In genomic region chr19:31266196-31266595, GRCh38 we compare ENCODE assay signal across 26 cellular contexts.
"Had no signal": no experiment of that assay in that cellular context is flagged by ENCODE, and none has a peak within 500 bp of the region (broad histone marks: within the 10 kb centered on the region; RNA-seq: fewer than 3 reads in every experiment).

No MANE protein-coding gene starts in this region.

- H3K27ac ChIP-seq: colonic mucosa, epithelial cell of prostate, esophagus squamous epithelium, gastrocnemius medialis, heart right ventricle, lower lobe of right lung had no signal

- H3K4me3 ChIP-seq: colonic mucosa, esophagus squamous epithelium, gastrocnemius medialis, heart right ventricle, lower lobe of right lung had no signal

- H3K36me3 ChIP-seq: colonic mucosa, esophagus squamous epithelium, gastrocnemius medialis, heart right ventricle, lower lobe of right lung had no signal

- FAIRE-seq: endometrium, islet of Langerhans, keratinocyte had no signal

- DNase-seq: colonic mucosa; cortex of kidney; effector CD8-positive, alpha-beta T cell; effector memory CD8-positive, alpha-beta T cell; endodermal cell; erythroblast; esophagus squamous epithelium; foreskin fibroblast; foreskin melanocyte; gastrocnemius medialis; glutamatergic neuron; head of caudate nucleus; heart right ventricle; hippocampal formation; kidney glomerular epithelial cell; left colon; left ventricle myocardium superior; lower lobe of right lung; mesenchymal stem cell; midbrain had no signal

- ATAC-seq: effector memory CD8-positive, alpha-beta T cell; esophagus mucosa; gastrocnemius medialis; heart right ventricle; left colon; left lobe of liver; left ventricle myocardium superior; lower lobe of right lung had no signal

- H3K9me3 ChIP-seq: colonic mucosa, esophagus squamous epithelium, gastrocnemius medialis, heart right ventricle, lower lobe of right lung had no signal

- H3K4me1 ChIP-seq: colonic mucosa had no signal

- H3K27me3 ChIP-seq: colonic mucosa, esophagus squamous epithelium had no signal
